ENCODE assay signal across 8 cellular contexts in genomic region chr3:183098538-183099025, GRCh38. TPM values are rescaled to one million over a fixed set of nuclear protein-coding genes. Genes with fewer than 3 reads are reported as not detected.
A peak's percentile ranks its signal among the peaks of the same experiment; 100 is the strongest.
DNase-seq lines count a peak whose midpoint lies in the region; ATAC-seq and TF ChIP-seq lines count a peak whose summit lies in the region.

No MANE protein-coding gene starts in this region.

- peaks cover 6% of the 10 kb centered on the region; the same call in 1 of the 2 replicates for H3K4me1 ChIP-seq in BE2C
- peaks cover 4% of the 10 kb centered on the region; the same call in 1 of the 2 replicates for H3K4me1 ChIP-seq in SJCRH30

- H3K36me3 ChIP-seq in BE2C (peaks cover 4% of the 10 kb centered on the region; the same call in 1 of the 2 replicates), SJCRH30 (no peaks in the 10 kb centered on the region)

- peak overlapping the region; percentile 68 for H3K27ac ChIP-seq in SJCRH30

- H3K27me3 ChIP-seq in BE2C (no peaks in the 10 kb centered on the region), SJCRH30 (no peaks in the 10 kb centered on the region)

- peak overlapping the region; percentile 63 for H3K4me3 ChIP-seq in BE2C (ENCODE audit: low read depth, low read length)
- H3K4me3 ChIP-seq in SJCRH30 = peak overlapping the region; percentile 93
- peak overlapping the region; percentile 92 for H3K4me3 ChIP-seq in fibroblast of the aortic adventitia (ENCODE audit: low read depth, low read length)
- H3K4me3 ChIP-seq in retinal pigment epithelial cell (ENCODE audit: low read length) = peak overlapping the region; percentile 92

- TF ChIP-seq CTCF in BE2C (IDR thresholded peaks at IDR 0.05; ENCODE audit: low read depth, low read length) = no peak
- no peak for TF ChIP-seq CTCF in fibroblast of the aortic adventitia (IDR thresholded peaks at IDR 0.05; ENCODE audit: insufficient read depth, low read length)
- TF ChIP-seq CTCF in retinal pigment epithelial cell (conservative IDR thresholded peaks at IDR 0.05; ENCODE audit: low read depth, low read length) = no peak

- H3K9me3 ChIP-seq in BE2C = no peaks in the 10 kb centered on the region
- no peaks in the 10 kb centered on the region for H3K9me3 ChIP-seq in SJCRH30 (replicated peaks)

- ATAC-seq in GM19397 (IDR thresholded peaks at IDR 0.05; ENCODE audit: unreplicated experiment) = peak; percentile 23
- no peak for ATAC-seq in sciatic nerve

- DNase-seq in BE2C (no peak), SJCRH30 (no peak), fibroblast of the aortic adventitia (ENCODE audit: low read depth) (no peak), retinal pigment epithelial cell (ENCODE audit: low read depth) (no peak), NCI-H1436 (lab: John Stamatoyannopoulos, UW) (no peak), SIG-M5 treated with dmso at 0.1 percent for 504 hours (lab: John Stamatoyannopoulos, UW; ENCODE audit: unreplicated experiment) (no peak), sciatic nerve (ENCODE audit: low spot score) (no peak)

- intact Hi-C loops in sciatic nerve (cut with DNase I) = no loop called here

RNA-seq across cellular contexts. Expression of gene MCCC1, which starts 0.7 kb away (rescaled TPM):
- polyA plus RNA-seq in BE2C (2012; ENCODE audit: insufficient read depth, insufficient read length, low read depth) = 5.5 TPM
- 15.0 and 17.5 TPM in 2 replicates for total RNA-seq in SJCRH30 (2014; rRNA removed; shearing (Covaris generic))
- total RNA-seq in fibroblast of the aortic adventitia (ENCODE audit: low replicate concordance) (23.7 and 38.2 TPM in 2 replicates), sciatic nerve (32.0 TPM)
